In genomic region chr6:54060286-54060685, GRCh38 we compare ENCODE assay signal across 14 cellular contexts. TPM values are rescaled to one million over a fixed set of nuclear protein-coding genes. Genes with fewer than 3 reads are reported as not detected.
DNase-seq lines count a peak whose midpoint lies in the region; ATAC-seq and TF ChIP-seq lines count a peak whose summit lies in the region.
"Had no signal": no experiment of that assay in that cellular context is flagged by ENCODE, and none has a peak within 500 bp of the region (broad histone marks: within the 10 kb centered on the region; RNA-seq: fewer than 3 reads in every experiment).

No MANE protein-coding gene starts in this region.

- H3K36me3 Mint-ChIP-seq in stimulated activated effector memory CD8-positive, alpha-beta T cell treated with anti-CD3 and anti-CD28 coated beads, Interleukin-12 subunit alpha, Interleukin-12 subunit beta, amount 100 ng/mL, for 72 hours, result no peaks in the 10 kb centered on the region

- H3K9me3 Mint-ChIP-seq in stimulated activated effector memory CD8-positive, alpha-beta T cell treated with anti-CD3 and anti-CD28 coated beads, Interleukin-12 subunit alpha, Interleukin-12 subunit beta, amount 100 ng/mL, for 72 hours, result no peaks in the 10 kb centered on the region

- intact Hi-C loops in left cardiac atrium (cut with DNase I), result no loop called here

- TF ChIP-seq CTCF in astrocyte of the spinal cord (IDR thresholded peaks at IDR 0.05; ENCODE audit: low read depth, low read length), result no peak

- no peaks in the 10 kb centered on the region for H3K36me3 ChIP-seq in skeletal muscle tissue (ENCODE audit: control insufficient read depth in 3 of 3, insufficient read depth in 3 of 3, low read length in 3 of 3)
- H3K36me3 ChIP-seq: suprapubic skin had no signal

- peaks cover 17 to 34% (median 25%) of the 10 kb centered on the region in 3 donors for H3K4me1 ChIP-seq in skeletal muscle tissue (ENCODE audit: control insufficient read depth in 3 of 3, insufficient read depth in 3 of 3, low read length in 3 of 3)
- H3K4me1 ChIP-seq: suprapubic skin had no signal

- in situ Hi-C loops in astrocyte of the spinal cord (cut with HindIII; ENCODE audit: low sequenced_read_pairs), result no loop called here

- H3K27me3 ChIP-seq in skeletal muscle tissue (ENCODE audit: control insufficient read depth in 3 of 3, insufficient read depth in 3 of 3, low read length in 3 of 3), result no peaks in the 10 kb centered on the region
- H3K27me3 ChIP-seq: suprapubic skin had no signal

- no peak overlapping the region for H3K27ac Mint-ChIP-seq in stimulated activated effector memory CD8-positive, alpha-beta T cell treated with anti-CD3 and anti-CD28 coated beads, Interleukin-12 subunit alpha, Interleukin-12 subunit beta, amount 100 ng/mL, for 72 hours

- no peak overlapping the region for H3K4me3 Mint-ChIP-seq in stimulated activated effector memory CD8-positive, alpha-beta T cell treated with anti-CD3 and anti-CD28 coated beads, Interleukin-12 subunit alpha, Interleukin-12 subunit beta, amount 100 ng/mL, for 72 hours

- H3K9ac ChIP-seq in skeletal muscle tissue (ENCODE audit: low read depth in 1 of 3, low read length in 3 of 3), result no peak overlapping the region

- peak; percentile 60 to 92 for ATAC-seq in left cardiac atrium
- ATAC-seq in stimulated activated effector memory CD8-positive, alpha-beta T cell treated with anti-CD3 and anti-CD28 coated beads, Interleukin-12 subunit alpha, Interleukin-12 subunit beta, amount 100 ng/mL, for 72 hours, result no peak

- DNase-seq in HT1080 (ENCODE audit: low read depth), result peak; percentile 50
- DNase-seq in astrocyte of the spinal cord (ENCODE audit: low read depth, low spot score), result peak; percentile 60
- no peak for DNase-seq in left cardiac atrium
- no peak for DNase-seq in activated CD4-positive, alpha-beta T cell treated with anti-CD3 and anti-CD28 coated beads, Interleukin-2, amount 50 U/mL, for 1 hour
- no peak for DNase-seq in RKO (ENCODE audit: low spot score)
- DNase-seq in stimulated activated effector memory CD8-positive, alpha-beta T cell treated with anti-CD3 and anti-CD28 coated beads, Interleukin-12 subunit alpha, Interleukin-12 subunit beta, amount 100 ng/mL, for 72 hours (ENCODE audit: low spot score in 2 of 2), result no peak
- DNase-seq: activated CD4-positive, alpha-beta T cell treated with anti-CD3 and anti-CD28 coated beads, Interleukin-2, amount 50 U/mL, for 4 hours; COR-L47; NCI-H1105; NCI-H345 had no signal

- H3K9me3 ChIP-seq in skeletal muscle tissue (ENCODE audit: control insufficient read depth in 3 of 3, low read length in 3 of 3), result no peaks in the 10 kb centered on the region
- H3K9me3 ChIP-seq: suprapubic skin had no signal

- H3K4me3 ChIP-seq in astrocyte of the spinal cord (ENCODE audit: low read depth, low read length), result no peak overlapping the region
- no peak overlapping the region for H3K4me3 ChIP-seq in skeletal muscle tissue (ENCODE audit: low read length in 3 of 3)
- H3K4me3 ChIP-seq: skin epidermis, suprapubic skin had no signal

- H3K4me1 Mint-ChIP-seq in stimulated activated effector memory CD8-positive, alpha-beta T cell treated with anti-CD3 and anti-CD28 coated beads, Interleukin-12 subunit alpha, Interleukin-12 subunit beta, amount 100 ng/mL, for 72 hours, result no peaks in the 10 kb centered on the region

- H3K27ac ChIP-seq in skeletal muscle tissue (ENCODE audit: low read depth, low read length), result peak overlapping the region; percentile 8
- H3K27ac ChIP-seq: RWPE1, skin epidermis, suprapubic skin had no signal

RNA-seq across cellular contexts. Expression of gene MLIP, which starts 51.0 kb away (rescaled TPM):
- not detected in 2 replicates for total RNA-seq in HT1080 (2014; rRNA removed; shearing (Covaris generic))
- polyA plus RNA-seq in HT1080 (2015; cell fraction: cytosol; rRNA removed), result not detected in 2 replicates
- not detected in 2 replicates for polyA plus RNA-seq in HT1080 (2015; cell fraction: nucleus; rRNA removed)
- total RNA-seq in left cardiac atrium (100 to 1,000 TPM; 234 to 248 TPM), skeletal muscle tissue (27.7 TPM)

Comparison
In these comparisons a context has a peak if more than half of its experiments do, and no peak if none do; other contexts are left out.
1. DNase-seq: peak in HT1080 (single experiment) and astrocyte of the spinal cord (single experiment); none in left cardiac atrium (single experiment), activated CD4-positive, alpha-beta T cell treated with anti-CD3 and anti-CD28 coated beads, Interleukin-2, amount 50 U/mL, for 1 hour (single experiment), RKO (single experiment) and stimulated activated effector memory CD8-positive, alpha-beta T cell treated with anti-CD3 and anti-CD28 coated beads, Interleukin-12 subunit alpha, Interleukin-12 subunit beta, amount 100 ng/mL, for 72 hours (0 of 2).
2. RNA of gene MLIP, which starts 51.0 kb away (total RNA-seq): 234 to 248 TPM in left cardiac atrium and 27.7 TPM in skeletal muscle tissue (single experiment); not detected in HT1080; every median in the first group is over 10 times any median in the second.